In genomic region chr4:108571027-108571569, GRCh38 we compare ENCODE assay signal across 23 cellular contexts. TPM values are rescaled to one million over a fixed set of nuclear protein-coding genes. Genes with fewer than 3 reads are reported as not detected.
A peak's percentile ranks its signal among the peaks of the same experiment; 100 is the strongest.
DNase-seq lines count a peak whose midpoint lies in the region; ATAC-seq and TF ChIP-seq lines count a peak whose summit lies in the region.
"Had no signal": no experiment of that assay in that cellular context is flagged by ENCODE, and none has a peak within 500 bp of the region (broad histone marks: within the 10 kb centered on the region; RNA-seq: fewer than 3 reads in every experiment).

No MANE protein-coding gene starts in this region.

- no peaks in the 10 kb centered on the region for H3K36me3 ChIP-seq in brain microvascular endothelial cell (replicated peaks)
- no peaks in the 10 kb centered on the region for H3K36me3 ChIP-seq in mesenchymal stem cell (ENCODE audit: control insufficient read depth in 1 of 2, insufficient read depth in 2 of 2, low read depth in 1 of 2, low read length in 2 of 2)
- no peaks in the 10 kb centered on the region for H3K36me3 ChIP-seq in gastroesophageal sphincter
- H3K36me3 ChIP-seq: uterus had no signal

- no peak overlapping the region for H2AFZ ChIP-seq in mesenchymal stem cell (ENCODE audit: low read depth, low read length)

- no peak for TF ChIP-seq POLR2A in gastroesophageal sphincter (IDR thresholded peaks at IDR 0.05)

- no peak overlapping the region for H4K8ac ChIP-seq in mesenchymal stem cell (ENCODE audit: low read length)

- 65% methylated on average over 4 of the region's 4 CpGs for WGBS in mesenchymal stem cell
- 25 to 36% methylated on average over 1 to 4 of the region's 4 CpGs for WGBS in gastroesophageal sphincter (ENCODE audit: low coverage in 1 of 2), 2 donors

- ATAC-seq in gastroesophageal sphincter (no peak), GM18873 (IDR thresholded peaks at IDR 0.05; ENCODE audit: low FRiP score, unreplicated experiment) (no peak)
- ATAC-seq: stimulated activated effector memory CD8-positive, alpha-beta T cell treated with anti-CD3 and anti-CD28 coated beads, Interleukin-12 subunit alpha, Interleukin-12 subunit beta, amount 100 ng/mL, for 72 hours had no signal

- no peak overlapping the region for H3K4me3 ChIP-seq in AG10803 (ENCODE audit: low read length)
- no peak overlapping the region for H3K4me3 ChIP-seq in brain microvascular endothelial cell (ENCODE audit: low read depth, low read length)
- no peak overlapping the region for H3K4me3 ChIP-seq in mesenchymal stem cell (ENCODE audit: insufficient read depth in 1 of 2, low read depth in 1 of 2, low read length in 2 of 2)
- H3K4me3 ChIP-seq in gastroesophageal sphincter, result no peak overlapping the region
- H3K4me3 ChIP-seq: coronary artery, mucosa of descending colon, skin epidermis, uterus had no signal

- H4K91ac ChIP-seq in mesenchymal stem cell (ENCODE audit: low read length), result no peak overlapping the region

- in situ Hi-C loops in brain microvascular endothelial cell (cut with HindIII; ENCODE audit: low pct_ligation_motif_present, low sequenced_read_pairs), result no loop called here

- TF ChIP-seq CTCF in AG10803 (conservative IDR thresholded peaks at IDR 0.05; ENCODE audit: low read length), result no peak
- TF ChIP-seq CTCF in brain microvascular endothelial cell (IDR thresholded peaks at IDR 0.05; ENCODE audit: low read depth, low read length, missing control alignments), result no peak
- no peak for TF ChIP-seq CTCF in gastroesophageal sphincter (IDR thresholded peaks at IDR 0.05)

- H3K4me2 ChIP-seq in mesenchymal stem cell (ENCODE audit: low read length, poor library complexity, severe bottlenecking), result no peak overlapping the region

- H3K4me1 ChIP-seq in mesenchymal stem cell (ENCODE audit: control insufficient read depth, insufficient read depth, low read depth, low read length) (no peaks in the 10 kb centered on the region), gastroesophageal sphincter (no peaks in the 10 kb centered on the region)
- H3K4me1 ChIP-seq: uterus had no signal

- H2BK120ac ChIP-seq in mesenchymal stem cell (ENCODE audit: low read depth, low read length), result no peak overlapping the region

- H3K23ac ChIP-seq in mesenchymal stem cell (ENCODE audit: low read length in 2 of 2), result no peak overlapping the region

- H3K18ac ChIP-seq in mesenchymal stem cell (ENCODE audit: low read depth in 1 of 2, low read length in 2 of 2), result no peak overlapping the region

- H3K4ac ChIP-seq in mesenchymal stem cell (ENCODE audit: low read depth in 1 of 2, low read length in 2 of 2), result no peak overlapping the region

- DNase-seq in AG10803 (ENCODE audit: low read depth), result peak; percentile 17
- DNase-seq in H4 (ENCODE audit: low spot score), result peak; percentile 18
- DNase-seq in brain microvascular endothelial cell, result peak; percentile 48
- DNase-seq in mesenchymal stem cell, result peak; percentile 50
- no peak for DNase-seq in DMS53 treated with DMSO at 0.1 percent for 48 hours (lab: John Stamatoyannopoulos, UW; ENCODE audit: unreplicated experiment)
- no peak for DNase-seq in hippocampal formation (lab: John Stamatoyannopoulos, UW)
- DNase-seq: activated CD4-positive, alpha-beta T cell treated with anti-CD3 and anti-CD28 coated beads for 48 hours; CD8-positive, alpha-beta memory T cell; endodermal cell; head of caudate nucleus; mucosa of descending colon; NCI-H1105; NCI-H2081; NK-92 treated with Interleukin-12 subunit alpha and Interleukin-12 subunit beta, amount 100 ng/mL, for 24 hours; posterior cingulate gyrus; stimulated activated CD4-positive, alpha-beta T cell treated with anti-CD3 and anti-CD28 coated beads, Interleukin-2, amount 100 ng/mL, for 24 hours; T-helper 1 cell; uterus had no signal

- TF ChIP-seq EP300 in gastroesophageal sphincter (IDR thresholded peaks at IDR 0.05), result no peak

- no peaks in the 10 kb centered on the region for H3K9me3 ChIP-seq in mesenchymal stem cell (ENCODE audit: control insufficient read depth, low read length)
- no peaks in the 10 kb centered on the region for H3K9me3 ChIP-seq in gastroesophageal sphincter
- H3K9me3 ChIP-seq: mucosa of descending colon, uterus had no signal

- no peak overlapping the region for H3K14ac ChIP-seq in mesenchymal stem cell (ENCODE audit: low read length in 2 of 2)

- H3K27me3 ChIP-seq in brain microvascular endothelial cell (replicated peaks) (no peaks in the 10 kb centered on the region), mesenchymal stem cell (ENCODE audit: control insufficient read depth in 1 of 2, insufficient read depth in 1 of 2, low read length in 2 of 2) (peaks cover 0 to 17% of the 10 kb centered on the region in 2 experiments), gastroesophageal sphincter (peaks cover 16% of the 10 kb centered on the region)
- H3K27me3 ChIP-seq: uterus had no signal

- no peaks in the 10 kb centered on the region for H3K79me1 ChIP-seq in mesenchymal stem cell (replicated peaks; ENCODE audit: low read length, poor library complexity, severe bottlenecking)

- no peak overlapping the region for H2AK5ac ChIP-seq in mesenchymal stem cell (ENCODE audit: low read length, severe bottlenecking)

- no peak overlapping the region for H2BK5ac ChIP-seq in mesenchymal stem cell (ENCODE audit: low read depth, low read length, poor library complexity, severe bottlenecking)

- H2BK12ac ChIP-seq in mesenchymal stem cell (ENCODE audit: low read length in 2 of 2), result no peak overlapping the region

- H3K9ac ChIP-seq in mesenchymal stem cell (ENCODE audit: low read length), result no peak overlapping the region

- no peak overlapping the region for H3K27ac ChIP-seq in brain microvascular endothelial cell
- H3K27ac ChIP-seq in mesenchymal stem cell (ENCODE audit: low read length, poor library complexity, severe bottlenecking), result no peak overlapping the region
- H3K27ac ChIP-seq in gastroesophageal sphincter, result no peak overlapping the region
- H3K27ac ChIP-seq: coronary artery, skin epidermis, uterus had no signal

- H2BK15ac ChIP-seq in mesenchymal stem cell (ENCODE audit: low read depth, poor library complexity, severe bottlenecking), result no peak overlapping the region

RNA-seq across cellular contexts. Expression of gene RPL34, which starts 49.3 kb away (rescaled TPM):
- 1,239 and 1,294 TPM in 2 replicates for total RNA-seq in H4 (2014; rRNA removed; shearing (Covaris generic))
- 2,289 TPM for polyA plus RNA-seq in mesenchymal stem cell (2013, experiment 1 of 2)
- 2,243 TPM for polyA plus RNA-seq in mesenchymal stem cell (2013, experiment 2 of 2)
- total RNA-seq in gastroesophageal sphincter, result 1,000 to 10,000 TPM in 2 of 4 donors, 100 to 1,000 TPM in 2; 549 to 1,430 (median 998) TPM

Comparison
In these comparisons a context has a peak if more than half of its experiments do, and no peak if none do; other contexts are left out.
1. DNase-seq: peak in AG10803 (single experiment), H4 (single experiment), brain microvascular endothelial cell (single experiment) and mesenchymal stem cell (single experiment); none in DMS53 treated with DMSO at 0.1 percent for 48 hours (single experiment) and hippocampal formation (0 of 2).